Comparison of ENCODE assay signal across 8 cellular contexts in genomic region chr7:23298885-23299769, GRCh38. TPM values are rescaled to one million over a fixed set of nuclear protein-coding genes. Genes with fewer than 3 reads are reported as not detected.
DNase-seq lines count a peak whose midpoint lies in the region; ATAC-seq and TF ChIP-seq lines count a peak whose summit lies in the region.

TSS of gene MALSU1 (plus strand) at chr7:23299339. CDS start at chr7:23299353, 14 bp downstream.

- no peaks in the 10 kb centered on the region for H3K27me3 ChIP-seq in CD8-positive, alpha-beta memory T cell (ENCODE audit: insufficient read depth, low read length, poor library complexity, severe bottlenecking)
- no peaks in the 10 kb centered on the region for H3K27me3 ChIP-seq in lung (ENCODE audit: control insufficient read depth, insufficient read depth)

- peaks cover 1 to 3% of the 10 kb centered on the region in 2 donors for H3K27me3 Mint-ChIP-seq in CD8-positive, alpha-beta memory T cell

- H3K4me1 Mint-ChIP-seq in CD8-positive, alpha-beta memory T cell, result peaks cover 39 to 57% (median 42%) of the 10 kb centered on the region in 3 donors

- H3K27ac ChIP-seq in CD8-positive, alpha-beta memory T cell (ENCODE audit: low read depth, low read length), result peak within 1 kb of the TSS; percentile 88
- peak within 1 kb of the TSS; percentile 82 to 83 for H3K27ac ChIP-seq in lung (ENCODE audit: low read depth in 1 of 2, low read length in 1 of 2)

- CTCF ChIA-PET in CD8-positive, alpha-beta memory T cell (lab: Charles Lee), result interaction anchor here (1.0 to 4.7 kb wide), 4 partner anchors 14 to 59 kb away, joined by 3 to 23 read pairs (median 4); no protein-coding TSS in a partner anchor

- peak within 1 kb of the TSS; percentile 90 for H3K4me3 ChIP-seq in CD8-positive, alpha-beta memory T cell (ENCODE audit: low read length)
- H3K4me3 ChIP-seq in lung, result peak within 1 kb of the TSS; percentile 77

- H3K36me3 Mint-ChIP-seq in CD8-positive, alpha-beta memory T cell, result peaks cover 8 to 32% (median 11%) of the 10 kb centered on the region in 3 donors

- ATAC-seq in GM19468 (IDR thresholded peaks at IDR 0.05; ENCODE audit: extremely low read depth, unreplicated experiment), result peak; percentile 97
- peak; percentile 99 for ATAC-seq in lung (ENCODE audit: insufficient read depth, low FRiP score)

- no peaks in the 10 kb centered on the region for H3K9me3 ChIP-seq in CD8-positive, alpha-beta memory T cell (ENCODE audit: low read length)
- no peaks in the 10 kb centered on the region for H3K9me3 ChIP-seq in lung (ENCODE audit: control insufficient read depth in 2 of 2, insufficient read depth in 1 of 2, low read length in 1 of 2)

- WGBS in lung, 2 donors, result 1 to 3% methylated on average over 59 of the region's 59 CpGs

- H3K36me3 ChIP-seq in CD8-positive, alpha-beta memory T cell (ENCODE audit: insufficient read depth, low read length), result peaks cover 5% of the 10 kb centered on the region
- H3K36me3 ChIP-seq in lung (ENCODE audit: control insufficient read depth in 2 of 2, insufficient read depth in 2 of 2, low read length in 2 of 2), result peaks cover 0 to 7% of the 10 kb centered on the region in 2 donors

- H3K4me3 Mint-ChIP-seq in CD8-positive, alpha-beta memory T cell, result peak within 1 kb of the TSS; percentile 85 to 96 (median 94)

- no peak for TF ChIP-seq CTCF in lung (IDR thresholded peaks at IDR 0.05; ENCODE audit: control extremely low read depth, extremely low read depth)

- peaks cover 24% of the 10 kb centered on the region for H3K4me1 ChIP-seq in CD8-positive, alpha-beta memory T cell (ENCODE audit: insufficient read depth, low read length)
- peaks cover 2 to 15% of the 10 kb centered on the region in 2 donors for H3K4me1 ChIP-seq in lung (ENCODE audit: control insufficient read depth in 2 of 2, insufficient read depth in 2 of 2, low read length in 2 of 2)

- DNase-seq in CD8-positive, alpha-beta memory T cell, result peak; percentile 93 to 97 (median 94)
- DNase-seq in HS-5 (ENCODE audit: low read depth) (peak; percentile 95), lung (ENCODE audit: low spot score) (peak; percentile 97)
- DNase-seq in NK-92 treated with Interleukin-12 subunit alpha and Interleukin-12 subunit beta, amount 100 ng/mL, for 24 hours (lab: John Stamatoyannopoulos, UW), result peak; percentile 88
- peak; percentile 98 for DNase-seq in activated CD8-positive, alpha-beta memory T cell treated with anti-CD3 and anti-CD28 coated beads for 24 hours
- peak; percentile 89 for DNase-seq in effector CD8-positive, alpha-beta T cell (lab: John Stamatoyannopoulos, UW)
- peak; percentile 94 to 95 (median 95) for DNase-seq in stimulated activated CD4-positive, alpha-beta T cell treated with anti-CD3 and anti-CD28 coated beads, TNF-alpha, amount 100 ng/mL, for 4 hours (ENCODE audit: low read depth in 3 of 3)

- H3K9me3 Mint-ChIP-seq in CD8-positive, alpha-beta memory T cell, result no peaks in the 10 kb centered on the region

- POLR2A ChIA-PET in CD8-positive, alpha-beta memory T cell (lab: Charles Lee), result interaction anchor here (0.6 to 1.5 kb wide), 6 partner anchors 38 to 298 kb away, joined by 3 to 11 read pairs (median 4); partner anchors contain the start of gene KLHL7

- peak within 1 kb of the TSS; percentile 87 to 99 (median 98) for H3K27ac Mint-ChIP-seq in CD8-positive, alpha-beta memory T cell

RNA-seq across cellular contexts. Expression of gene MALSU1, which starts in this region (rescaled TPM):
- 10 to 100 TPM; 86.3 to 87.8 TPM for total RNA-seq in CD8-positive, alpha-beta memory T cell
- 63.0 TPM for polyA plus RNA-seq in CD8-positive, alpha-beta memory T cell
- total RNA-seq in lung, result 10 to 100 TPM; 49.0 to 51.7 TPM
- polyA plus RNA-seq in lung, result 10 to 100 TPM; 26.8 to 41.1 TPM

Comparison
In these comparisons a context has a peak if more than half of its experiments do, and no peak if none do; other contexts are left out.
1. Peak in every context shown above with its lines: DNase-seq, ATAC-seq, H3K4me3 ChIP-seq and H3K27ac ChIP-seq.